Comparison of ENCODE assay signal across 8 cellular contexts in the genomic region with DNA sequence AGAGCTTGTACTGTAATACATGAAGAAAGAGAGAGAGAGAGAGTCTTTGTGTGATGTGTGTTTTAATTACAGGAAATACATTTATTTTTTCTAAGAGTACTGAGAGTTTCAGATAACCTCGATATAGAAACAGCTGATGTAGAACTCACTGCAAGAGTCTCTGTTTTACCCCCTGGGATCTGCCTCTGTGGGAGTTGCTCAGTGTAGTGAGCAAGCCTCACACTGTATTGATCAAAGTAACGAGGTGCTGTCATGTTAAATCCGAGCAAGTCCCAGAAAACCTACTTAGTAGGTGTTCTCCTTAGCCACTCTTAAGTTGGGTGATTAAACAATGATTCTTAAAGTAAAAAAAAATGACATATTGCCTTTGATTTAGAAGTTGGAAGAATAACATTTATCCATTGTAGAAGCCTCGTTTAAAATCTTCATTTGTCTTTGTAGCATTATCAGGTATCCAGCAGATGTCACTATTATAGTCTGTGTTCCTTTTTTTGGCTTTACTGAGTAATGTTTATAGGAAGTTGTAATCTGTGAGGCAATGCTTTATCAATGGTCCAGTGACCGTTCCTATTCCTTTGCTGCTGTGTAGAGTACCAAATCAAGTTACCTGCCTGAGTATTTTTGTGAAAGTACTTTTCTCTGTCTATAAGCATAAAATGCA.
DNase-seq lines count a peak whose midpoint lies in the region; ATAC-seq, FAIRE-seq and TF ChIP-seq lines count a peak whose summit lies in the region.

No MANE protein-coding gene starts in this region.

- FAIRE-seq in urothelium cell line (lab: Jason Lieb, UNC) = no peak

- H3K9me3 ChIP-seq in cardiac muscle cell (ENCODE audit: low read depth) = no peaks in the 10 kb centered on the region
- no peaks in the 10 kb centered on the region for H3K9me3 ChIP-seq in heart left ventricle

- no peak for TF ChIP-seq POLR2A in heart left ventricle (IDR thresholded peaks at IDR 0.05)

- 28 to 39% (median 36%) methylated on average over 5 of the region's 5 CpGs for WGBS in heart left ventricle, 4 donors

- H3K9me3 Mint-ChIP-seq in CD14-positive monocyte = no peaks in the 10 kb centered on the region

- intact Hi-C loops in heart left ventricle (cut with DNase I) (no loop called here), dorsolateral prefrontal cortex (cut with DNase I) (no loop called here), CD14-positive monocyte (cut with micrococcal nuclease) (no loop called here)

- no peaks in the 10 kb centered on the region for H3K36me3 Mint-ChIP-seq in CD14-positive monocyte

- H3K4me1 ChIP-seq in cardiac muscle cell (ENCODE audit: low read depth) (peaks cover 8% of the 10 kb centered on the region), heart left ventricle (peaks cover 0 to 6% (median 0%) of the 10 kb centered on the region in 12 donors)

- peaks cover 27 to 57% (median 27%) of the 10 kb centered on the region in 3 donors for H3K27me3 Mint-ChIP-seq in CD14-positive monocyte (ENCODE audit: low read depth in 3 of 3)

- no peak overlapping the region for H3K4me3 Mint-ChIP-seq in CD14-positive monocyte

- H3K27me3 ChIP-seq in cardiac muscle cell = no peaks in the 10 kb centered on the region
- H3K27me3 ChIP-seq in heart left ventricle = peaks cover 0 to 28% (median 2%) of the 10 kb centered on the region in 9 donors
- H3K27me3 ChIP-seq in dorsolateral prefrontal cortex = peaks cover 0 to 67% (median 24%) of the 10 kb centered on the region in 45 donors

- H3K27ac Mint-ChIP-seq in CD14-positive monocyte = no peak overlapping the region

- no peaks in the 10 kb centered on the region for H3K4me1 Mint-ChIP-seq in CD14-positive monocyte

- H3K27ac ChIP-seq in cardiac muscle cell (no peak overlapping the region), heart left ventricle (no peak overlapping the region), dorsolateral prefrontal cortex (no peak overlapping the region)

- no peak for ATAC-seq in heart left ventricle

- no peak overlapping the region for H3K4me3 ChIP-seq in cardiac muscle cell
- no peak overlapping the region for H3K4me3 ChIP-seq in heart left ventricle
- no peak overlapping the region for H3K4me3 ChIP-seq in dorsolateral prefrontal cortex

- peak in 1 of 2 donors; percentile 19 for DNase-seq in cardiac muscle cell (ENCODE audit: low read depth in 1 of 2, low spot score in 1 of 2)
- DNase-seq in heart left ventricle = no peak
- DNase-seq in NCI-H345 treated with DMSO at 0.1 percent for 48 hours (lab: John Stamatoyannopoulos, UW; ENCODE audit: unreplicated experiment) = peak; percentile 23
- DNase-seq in dorsolateral prefrontal cortex = no peak
- peak; percentile 35 for DNase-seq in urothelium cell line (ENCODE audit: low spot score)
- no peak for DNase-seq in glomerular visceral epithelial cell (ENCODE audit: extremely low spot score)
- DNase-seq in CD14-positive monocyte (ENCODE audit: low spot score) = no peak
- no peak for DNase-seq in SHP77 treated with DMSO at 0.1 percent for 48 hours (lab: John Stamatoyannopoulos, UW)

- TF ChIP-seq CTCF in cardiac muscle cell (IDR thresholded peaks at IDR 0.05; ENCODE audit: low read depth, low read length) (peak; percentile 25), heart left ventricle (IDR thresholded peaks at IDR 0.05) (peak in 6 of 12 donors; percentile 7 to 39 (median 20)), dorsolateral prefrontal cortex (IDR thresholded peaks at IDR 0.05 in 54 of 56, conservative IDR thresholded peaks at IDR 0.05 in 2 of 56; ENCODE audit: low read depth in 1 of 56, partially characterized antibody in 56 of 56) (peak in 42 of 56 donors; percentile 10 to 54 (median 30)), CD14-positive monocyte (IDR thresholded peaks at IDR 0.05) (no peak)

- H3K36me3 ChIP-seq in cardiac muscle cell (no peaks in the 10 kb centered on the region), heart left ventricle (no peaks in the 10 kb centered on the region)

Comparison
In these comparisons a context has a peak if more than half of its experiments do, and no peak if none do; other contexts are left out.
1. DNase-seq: peak in NCI-H345 treated with DMSO at 0.1 percent for 48 hours (single experiment) and urothelium cell line (single experiment); none in heart left ventricle (0 of 5), dorsolateral prefrontal cortex (0 of 10), glomerular visceral epithelial cell (single experiment), CD14-positive monocyte (single experiment) and SHP77 treated with DMSO at 0.1 percent for 48 hours (single experiment).